ENCODE assay signal across 19 cellular contexts in genomic region chr5:172739385-172739784, GRCh38.
"Had no signal": no experiment of that assay in that cellular context is flagged by ENCODE, and none has a peak within 500 bp of the region (broad histone marks: within the 10 kb centered on the region; RNA-seq: fewer than 3 reads in every experiment).

No MANE protein-coding gene starts in this region.

- H3K27me3 ChIP-seq: ovary, right atrium auricular region, stomach, upper lobe of left lung had no signal

- DNase-seq: activated CD4-positive, alpha-beta T cell treated with anti-CD3 and anti-CD28 coated beads, Interleukin-2, amount 10 ng/mL, durations not matched to agents 7 days and 5 days; activated CD8-positive, alpha-beta memory T cell treated with anti-CD3 and anti-CD28 coated beads, Interleukin-2, amount 10 ng/mL, durations not matched to agents 7 days and 5 days; activated CD8-positive, alpha-beta T cell treated with anti-CD3 and anti-CD28 coated beads for 36 hours; activated gamma-delta T cell; central memory CD4-positive, alpha-beta T cell; effector memory CD4-positive, alpha-beta T cell; left colon; naive thymus-derived CD8-positive, alpha-beta T cell; ovary; psoas muscle; small intestine; stimulated activated CD4-positive, alpha-beta T cell treated with anti-CD3 and anti-CD28 coated beads, Interleukin-2, amount 100 ng/mL, for 24 hours; stomach; upper lobe of left lung had no signal

- H3K27ac ChIP-seq: ovary, psoas muscle, VCaP had no signal

- H3K4me1 Mint-ChIP-seq: activated CD4-positive, alpha-beta T cell treated with anti-CD3 and anti-CD28 coated beads, Interleukin-2, amount 10 ng/mL, durations not matched to agents 7 days and 5 days; activated naive CD4-positive, alpha-beta T cell treated with anti-CD3 and anti-CD28 coated beads, Interleukin-2, amount 50 U/mL, for 24 hours had no signal

- H3K36me3 Mint-ChIP-seq: activated CD8-positive, alpha-beta memory T cell treated with anti-CD3 and anti-CD28 coated beads, Interleukin-2, amount 10 ng/mL, durations not matched to agents 7 days and 5 days; activated naive CD4-positive, alpha-beta T cell treated with anti-CD3 and anti-CD28 coated beads, Interleukin-2, amount 50 U/mL, for 24 hours; naive thymus-derived CD8-positive, alpha-beta T cell; stimulated activated effector memory CD8-positive, alpha-beta T cell treated with anti-CD3 and anti-CD28 coated beads, Interleukin-12 subunit alpha, Interleukin-12 subunit beta, amount 100 ng/mL, for 72 hours had no signal

- H3K9me3 ChIP-seq: ovary, psoas muscle, right atrium auricular region, stomach, upper lobe of left lung had no signal

- H3K4me3 Mint-ChIP-seq: activated CD4-positive, alpha-beta T cell treated with anti-CD3 and anti-CD28 coated beads, Interleukin-2, amount 10 ng/mL, durations not matched to agents 7 days and 5 days; activated CD8-positive, alpha-beta memory T cell treated with anti-CD3 and anti-CD28 coated beads, Interleukin-2, amount 10 ng/mL, durations not matched to agents 7 days and 5 days; activated CD8-positive, alpha-beta T cell treated with anti-CD3 and anti-CD28 coated beads for 36 hours; activated naive CD4-positive, alpha-beta T cell treated with anti-CD3 and anti-CD28 coated beads, Interleukin-2, amount 50 U/mL, for 24 hours; activated T-helper 1 cell treated with anti-CD3 and anti-CD28 coated beads, Interleukin-12 subunit alpha, Interleukin-12 subunit beta, Interleukin-2, Interleukin-4 antibody, amounts not matched to agents 30 ng/mL and 10 ng/mL and 1 ng/mL, durations not matched to agents 14 hours and 24 hours and 36 hours; naive thymus-derived CD8-positive, alpha-beta T cell; stimulated activated effector memory CD8-positive, alpha-beta T cell treated with anti-CD3 and anti-CD28 coated beads, Interleukin-12 subunit alpha, Interleukin-12 subunit beta, amount 100 ng/mL, for 72 hours had no signal

- H3K27ac Mint-ChIP-seq: activated CD4-positive, alpha-beta T cell treated with anti-CD3 and anti-CD28 coated beads, Interleukin-2, amount 10 ng/mL, durations not matched to agents 7 days and 5 days; activated CD8-positive, alpha-beta memory T cell treated with anti-CD3 and anti-CD28 coated beads, Interleukin-2, amount 10 ng/mL, durations not matched to agents 7 days and 5 days; activated CD8-positive, alpha-beta T cell treated with anti-CD3 and anti-CD28 coated beads for 36 hours; activated naive CD4-positive, alpha-beta T cell treated with anti-CD3 and anti-CD28 coated beads, Interleukin-2, amount 50 U/mL, for 24 hours; activated T-helper 1 cell treated with anti-CD3 and anti-CD28 coated beads, Interleukin-12 subunit alpha, Interleukin-12 subunit beta, Interleukin-2, Interleukin-4 antibody, amounts not matched to agents 30 ng/mL and 10 ng/mL and 1 ng/mL, durations not matched to agents 14 hours and 24 hours and 36 hours; naive thymus-derived CD8-positive, alpha-beta T cell had no signal

- H3K36me3 ChIP-seq: ovary, right atrium auricular region, stomach, upper lobe of left lung had no signal

- H3K9me3 Mint-ChIP-seq: activated CD4-positive, alpha-beta T cell treated with anti-CD3 and anti-CD28 coated beads, Interleukin-2, amount 10 ng/mL, durations not matched to agents 7 days and 5 days; activated CD8-positive, alpha-beta T cell treated with anti-CD3 and anti-CD28 coated beads for 36 hours; activated naive CD4-positive, alpha-beta T cell treated with anti-CD3 and anti-CD28 coated beads, Interleukin-2, amount 50 U/mL, for 24 hours; activated T-helper 1 cell treated with anti-CD3 and anti-CD28 coated beads, Interleukin-12 subunit alpha, Interleukin-12 subunit beta, Interleukin-2, Interleukin-4 antibody, amounts not matched to agents 30 ng/mL and 10 ng/mL and 1 ng/mL, durations not matched to agents 14 hours and 24 hours and 36 hours; naive thymus-derived CD8-positive, alpha-beta T cell; stimulated activated effector memory CD8-positive, alpha-beta T cell treated with anti-CD3 and anti-CD28 coated beads, Interleukin-12 subunit alpha, Interleukin-12 subunit beta, amount 100 ng/mL, for 72 hours had no signal

- H3K4me3 ChIP-seq: ovary, psoas muscle, right atrium auricular region, stomach, upper lobe of left lung had no signal

- H3K27me3 Mint-ChIP-seq: activated CD4-positive, alpha-beta T cell treated with anti-CD3 and anti-CD28 coated beads, Interleukin-2, amount 10 ng/mL, durations not matched to agents 7 days and 5 days; activated CD8-positive, alpha-beta memory T cell treated with anti-CD3 and anti-CD28 coated beads, Interleukin-2, amount 10 ng/mL, durations not matched to agents 7 days and 5 days; activated CD8-positive, alpha-beta T cell treated with anti-CD3 and anti-CD28 coated beads for 36 hours; activated naive CD4-positive, alpha-beta T cell treated with anti-CD3 and anti-CD28 coated beads, Interleukin-2, amount 50 U/mL, for 24 hours; naive thymus-derived CD8-positive, alpha-beta T cell had no signal
